In the genomic region with DNA sequence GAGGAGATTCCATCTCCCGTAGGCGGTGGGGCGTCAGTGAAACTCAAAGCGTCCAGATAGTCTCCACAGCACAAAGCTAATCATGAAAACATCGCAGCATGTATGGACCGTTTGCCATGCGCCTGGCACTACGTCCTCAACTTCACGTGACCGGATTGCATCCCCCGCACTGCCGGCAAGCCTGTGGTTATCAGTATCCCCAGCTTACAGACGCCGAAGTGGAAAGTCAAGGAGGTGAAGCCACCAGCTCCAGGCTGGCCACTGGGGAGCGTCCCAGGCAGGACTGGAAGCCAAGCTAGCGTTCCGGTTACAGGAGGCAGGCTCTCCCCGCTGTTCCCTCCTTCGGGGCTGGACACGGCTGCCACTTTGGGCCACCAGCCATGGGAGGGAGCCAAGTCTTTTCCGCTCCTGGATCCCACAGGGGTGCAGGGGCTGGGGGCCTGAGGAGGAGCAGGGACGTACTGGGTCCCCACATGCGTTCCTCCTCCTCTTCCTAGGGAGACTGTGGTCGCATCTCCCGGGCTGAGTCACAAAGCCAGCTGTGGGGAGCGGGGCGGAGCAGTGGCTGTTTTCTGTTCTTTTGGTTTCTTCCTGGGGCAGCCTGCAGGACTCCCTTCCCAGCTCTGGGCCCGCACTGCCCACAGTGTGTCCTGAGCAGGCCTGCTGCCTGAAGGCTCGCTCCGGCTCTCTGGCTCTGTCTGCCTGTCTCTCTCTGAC, we compare ENCODE assay signal across 8 cellular contexts. TPM values are rescaled to one million over a fixed set of nuclear protein-coding genes. Genes with fewer than 3 reads are reported as not detected.
A peak's percentile ranks its signal among the peaks of the same experiment; 100 is the strongest.
DNase-seq lines count a peak whose midpoint lies in the region; ATAC-seq, FAIRE-seq and TF ChIP-seq lines count a peak whose summit lies in the region.

No MANE protein-coding gene starts in this region.

- H3K4me2 ChIP-seq in HepG2 (ENCODE audit: low read depth, low read length): no peak overlapping the region

- FAIRE-seq in HepG2 (lab: Jason Lieb, UNC): no peak

- TF ChIP-seq POLR2A in HepG2 (IDR thresholded peaks at IDR 0.05; ENCODE audit: insufficient read depth in 1 of 2, low read depth in 2 of 2, low read length in 2 of 2): no peak

- H3K4me1 ChIP-seq in Panc1 (ENCODE audit: control insufficient read depth, insufficient read depth, low read length) (peaks cover 16% of the 10 kb centered on the region), HepG2 (ENCODE audit: insufficient read depth, low read length) (no peaks in the 10 kb centered on the region)

- intact Hi-C loops in Panc1 (cut with micrococcal nuclease; ENCODE audit: unreplicated experiment) (no loop called here), HepG2 (cut with micrococcal nuclease; ENCODE audit: unreplicated experiment) (no loop called here)

- no peak overlapping the region for H3K9ac ChIP-seq in HepG2 (ENCODE audit: insufficient read depth, low read depth, low read length)

- H3K36me3 ChIP-seq in Panc1 (ENCODE audit: control insufficient read depth, insufficient read depth, low read length): no peaks in the 10 kb centered on the region
- H3K36me3 ChIP-seq in HepG2 (replicated peaks in 1 of 2; ENCODE audit: control insufficient read depth in 1 of 2, insufficient read depth in 2 of 2, low read length in 2 of 2): no peaks in the 10 kb centered on the region
- H3K36me3 ChIP-seq in WERI-Rb-1: no peaks in the 10 kb centered on the region

- H3K79me2 ChIP-seq in HepG2 (ENCODE audit: insufficient read depth, low read length): no peaks in the 10 kb centered on the region

- TF ChIP-seq CTCF in Panc1 (IDR thresholded peaks at IDR 0.05) (no peak), coronary artery (IDR thresholded peaks at IDR 0.05) (no peak), HepG2 (CRISPR knock-in tag; IDR thresholded peaks at IDR 0.05) (no peak), WERI-Rb-1 (IDR thresholded peaks at IDR 0.05; ENCODE audit: low read depth, low read length) (no peak)

- H3K27me3 ChIP-seq in Panc1 (ENCODE audit: control insufficient read depth, insufficient read depth, low read length) (no peaks in the 10 kb centered on the region), HepG2 (ENCODE audit: control insufficient read depth in 1 of 2, insufficient read depth in 2 of 2, low read length in 2 of 2) (peaks cover 22 to 72% of the 10 kb centered on the region in 2 experiments), WERI-Rb-1 (ENCODE audit: insufficient read depth, low read depth, severe bottlenecking) (no peaks in the 10 kb centered on the region)

- TF ChIP-seq EP300 in HepG2 (IDR thresholded peaks at IDR 0.05; ENCODE audit: low read depth in 2 of 2, low read length in 2 of 2) (no peak), HepG2 (CRISPR knock-in tag; IDR thresholded peaks at IDR 0.05; ENCODE audit: borderline replicate concordance) (no peak)

- H2AFZ ChIP-seq in HepG2 (ENCODE audit: low read length): no peak overlapping the region

- peak; percentile 42 for DNase-seq in GM04503 (ENCODE audit: low read depth)
- DNase-seq in Panc1 (ENCODE audit: low read depth, low spot score): no peak
- no peak for DNase-seq in coronary artery (ENCODE audit: low spot score)
- DNase-seq in HepG2 (ENCODE audit: low spot score): no peak
- peak; percentile 34 for DNase-seq in superior temporal gyrus (ENCODE audit: extremely low spot score)
- no peak for DNase-seq in WERI-Rb-1
- no peak for DNase-seq in HEK293T (ENCODE audit: extremely low spot score)

- 0% methylated on average over 3 of the region's 30 CpGs for WGBS in HepG2 (ENCODE audit: low lambda C conversion rate)

- H4K20me1 ChIP-seq in HepG2 (ENCODE audit: insufficient read depth, low read length): no peaks in the 10 kb centered on the region

- CTCF ChIA-PET in Panc1 (lab: Charles Lee) (interaction anchor here (0.6 kb wide), 1 partner anchor 24 kb away, joined by 4 read pairs; no protein-coding TSS in a partner anchor), HepG2 (lab: Yijun Ruan, JAX; ENCODE audit: low intra/inter-chr PET ratio, low total read pairs) (no interaction called here), HEK293T (lab: Yijun Ruan, JAX) (interaction anchor here (0.7 to 1.5 kb wide), 2 partner anchors 26 to 29 kb away, joined by 3 to 4 read pairs; no protein-coding TSS in a partner anchor)

- in situ Hi-C loops in Panc1 (cut with HindIII; ENCODE audit: low pct_unique_long_range_greater_than_20kb, low sequenced_read_pairs): no loop called here
- in situ Hi-C loops in HepG2 (cut with HindIII; ENCODE audit: extremely low pct_ligation_motif_present, low pct_unique_long_range_greater_than_20kb): no loop called here

- POLR2A ChIA-PET in Panc1 (lab: Charles Lee) (interaction anchor here (0.6 kb wide), 1 partner anchor 1517 kb away, joined by 5 read pairs; no protein-coding TSS in a partner anchor), HepG2 (lab: Yijun Ruan, JAX) (no interaction called here), HEK293T (lab: Yijun Ruan, JAX) (interaction anchor here (0.8 to 1.1 kb wide), 2 partner anchors 9 to 53 kb away, joined by 3 read pairs; no protein-coding TSS in a partner anchor)

- no peaks in the 10 kb centered on the region for H3K9me3 ChIP-seq in Panc1 (ENCODE audit: control insufficient read depth, insufficient read depth, low read depth, low read length)
- H3K9me3 ChIP-seq in HepG2 (ENCODE audit: low read length): peaks cover 6% of the 10 kb centered on the region; the same call in 1 of the 2 replicates
- no peaks in the 10 kb centered on the region for H3K9me3 ChIP-seq in WERI-Rb-1 (ENCODE audit: severe bottlenecking)

- H3K4me3 ChIP-seq in Panc1 (ENCODE audit: low read depth in 2 of 2, low read length in 2 of 2): peak overlapping the region; percentile 15 to 48
- H3K4me3 ChIP-seq in coronary artery: peak overlapping the region; percentile 69
- no peak overlapping the region for H3K4me3 ChIP-seq in HepG2 (replicated peaks in 1 of 3; ENCODE audit: insufficient read depth in 1 of 3, low read depth in 2 of 3, low read length in 3 of 3)
- no peak overlapping the region for H3K4me3 ChIP-seq in WERI-Rb-1 (ENCODE audit: low read depth, low read length)

- TF ChIP-seq RAD21 in HepG2 (CRISPR knock-in tag; IDR thresholded peaks at IDR 0.05): no peak

- BruUV-seq in Panc1 (replicated peaks; lab: Mats Ljungman, UMichigan): no TSS peak
- no TSS peak for BruUV-seq in HepG2 (replicated peaks; lab: Mats Ljungman, UMichigan)

- peak; percentile 61 for ATAC-seq in Panc1
- ATAC-seq in HepG2: peak; percentile 32
- ATAC-seq in GM18520 (IDR thresholded peaks at IDR 0.05; ENCODE audit: unreplicated experiment): no peak

- H3K27ac ChIP-seq in Panc1 (ENCODE audit: low read length) (peak overlapping the region; percentile 40; the same call in 1 of the 2 replicates), coronary artery (peak overlapping the region; percentile 59 to 81), HepG2 (ENCODE audit: extremely low read length, insufficient read depth, low read length) (no peak overlapping the region), WERI-Rb-1 (no peak overlapping the region)

RNA-seq across cellular contexts. Expression of a gene that starts 4.3 kb away (rescaled TPM):
- total RNA-seq in Panc1 (2021; ENCODE audit: unreplicated experiment) (20.2 TPM), HepG2 (2016; rRNA removed; fragmentation: Illumina TruSeq; extraction: Trizol) (not detected in 2 replicates)
- 25.3 TPM for polyA plus RNA-seq in Panc1 (2012; ENCODE audit: insufficient read length)
- total RNA-seq in HepG2 (2016; cell fraction: cytosol; rRNA removed; fragmentation: Illumina TruSeq; extraction: Trizol; ENCODE audit: low read depth): 0.26 TPM in 1 of 2 replicates, not detected in the other
- not detected in 2 replicates for total RNA-seq in HepG2 (2016; cell fraction: insoluble cytoplasmic fraction; rRNA removed; fragmentation: Illumina TruSeq; extraction: Trizol)
- not detected in 2 replicates for total RNA-seq in HepG2 (2016; cell fraction: membrane; rRNA removed; fragmentation: Illumina TruSeq; extraction: Trizol)
- not detected in 2 replicates for total RNA-seq in HepG2 (2016; cell fraction: nucleus; rRNA removed; fragmentation: Illumina TruSeq; extraction: Trizol)
- not detected in 2 replicates for polyA plus RNA-seq in HepG2 (2011; rRNA removed)
- polyA plus RNA-seq in HepG2 (2011; cell fraction: cytosol; rRNA removed): not detected in 2 replicates
- polyA plus RNA-seq in HepG2 (2011; cell fraction: nucleus; rRNA removed): 0.34 TPM in 1 of 2 replicates, not detected in the other
- polyA plus RNA-seq in HepG2 (2012): not detected in 2 replicates
- not detected in 2 replicates for polyA plus RNA-seq in HepG2 (2016; cell fraction: cytosol; fragmentation: Illumina TruSeq; extraction: Trizol; ENCODE audit: low read depth)
- not detected in 2 replicates for polyA plus RNA-seq in HepG2 (2016; cell fraction: insoluble cytoplasmic fraction; fragmentation: Illumina TruSeq; extraction: Trizol; ENCODE audit: low read depth)
- not detected in 2 replicates for polyA plus RNA-seq in HepG2 (2016; cell fraction: membrane; fragmentation: Illumina TruSeq; extraction: Trizol; ENCODE audit: low read depth)
- polyA plus RNA-seq in HepG2 (2016; cell fraction: nucleus; fragmentation: Illumina TruSeq; extraction: Trizol; ENCODE audit: insufficient read depth, low read depth): not detected in 2 replicates
- polyA minus RNA-seq in HepG2 (2011; rRNA and poly(A)+ RNA removed; ENCODE audit: low replicate concordance): 41.3 TPM in 1 of 2 replicates, not detected in the other
- 0.40 and 0.97 TPM in 2 replicates for polyA minus RNA-seq in HepG2 (2011; cell fraction: cytosol; rRNA and poly(A)+ RNA removed)
- not detected in 2 replicates for polyA minus RNA-seq in HepG2 (2011; cell fraction: nucleus; rRNA and poly(A)+ RNA removed)

RNA-seq across cellular contexts. Expression of a gene that starts 49.2 kb away (rescaled TPM):
- total RNA-seq in Panc1 (2021; ENCODE audit: unreplicated experiment): not detected
- polyA plus RNA-seq in Panc1 (2012; ENCODE audit: insufficient read length): not detected
- not detected in 2 replicates for total RNA-seq in HepG2 (2016; rRNA removed; fragmentation: Illumina TruSeq; extraction: Trizol)
- total RNA-seq in HepG2 (2016; cell fraction: cytosol; rRNA removed; fragmentation: Illumina TruSeq; extraction: Trizol; ENCODE audit: low read depth): not detected in 2 replicates
- total RNA-seq in HepG2 (2016; cell fraction: insoluble cytoplasmic fraction; rRNA removed; fragmentation: Illumina TruSeq; extraction: Trizol): not detected in 2 replicates
- not detected in 2 replicates for total RNA-seq in HepG2 (2016; cell fraction: membrane; rRNA removed; fragmentation: Illumina TruSeq; extraction: Trizol)
- not detected in 2 replicates for total RNA-seq in HepG2 (2016; cell fraction: nucleus; rRNA removed; fragmentation: Illumina TruSeq; extraction: Trizol)
- polyA plus RNA-seq in HepG2 (2011; rRNA removed): not detected in 2 replicates
- not detected in 2 replicates for polyA plus RNA-seq in HepG2 (2011; cell fraction: cytosol; rRNA removed)
- not detected in 2 replicates for polyA plus RNA-seq in HepG2 (2011; cell fraction: nucleus; rRNA removed)
- polyA plus RNA-seq in HepG2 (2012): not detected in 2 replicates
- polyA plus RNA-seq in HepG2 (2016; cell fraction: cytosol; fragmentation: Illumina TruSeq; extraction: Trizol; ENCODE audit: low read depth): not detected in 2 replicates
- not detected in 2 replicates for polyA plus RNA-seq in HepG2 (2016; cell fraction: insoluble cytoplasmic fraction; fragmentation: Illumina TruSeq; extraction: Trizol; ENCODE audit: low read depth)
- polyA plus RNA-seq in HepG2 (2016; cell fraction: membrane; fragmentation: Illumina TruSeq; extraction: Trizol; ENCODE audit: low read depth): not detected in 2 replicates
- not detected in 2 replicates for polyA plus RNA-seq in HepG2 (2016; cell fraction: nucleus; fragmentation: Illumina TruSeq; extraction: Trizol; ENCODE audit: insufficient read depth, low read depth)
- not detected in 2 replicates for polyA minus RNA-seq in HepG2 (2011; rRNA and poly(A)+ RNA removed; ENCODE audit: low replicate concordance)
- not detected in 2 replicates for polyA minus RNA-seq in HepG2 (2011; cell fraction: cytosol; rRNA and poly(A)+ RNA removed)
- polyA minus RNA-seq in HepG2 (2011; cell fraction: nucleus; rRNA and poly(A)+ RNA removed): not detected in 2 replicates

Comparison
In these comparisons a context has a peak if more than half of its experiments do, and no peak if none do; other contexts are left out.
1. DNase-seq: peak in GM04503 (single experiment) and superior temporal gyrus (single experiment); none in Panc1 (single experiment), coronary artery (single experiment), HepG2 (single experiment), WERI-Rb-1 (single experiment) and HEK293T (single experiment).
2. H3K27ac ChIP-seq: peak in Panc1 (single experiment) and coronary artery (2 of 2); none in HepG2 (single experiment) and WERI-Rb-1 (single experiment).
3. H3K4me3 ChIP-seq: peak in Panc1 (2 of 2) and coronary artery (single experiment); none in HepG2 (0 of 3) and WERI-Rb-1 (single experiment).
4. RNA of a gene that starts 4.3 kb away (total RNA-seq): 20.2 TPM in Panc1 (single experiment); 0.26 TPM in HepG2; every median in the first group is over 10 times any median in the second.